ENCODE assay signal across 1 cellular context in genomic region chr3:99823723-99824711, GRCh38.
TF ChIP-seq lines count a peak whose summit lies in the region.

No MANE protein-coding gene starts in this region.

TF ChIP-seq in K562, 482 proteins besides CTCF, POLR2A, EP300 and RAD21:
- TF ChIP-seq PKNOX1 (IDR thresholded peaks at IDR 0.05) (peak; percentile 45; the same call in 1 of the 2 replicates), SAP30 (IDR thresholded peaks at IDR 0.05; ENCODE audit: borderline replicate concordance, insufficient read depth, low read depth, low read length, poor library complexity, severe bottlenecking) (no peak), ZNF717 (CRISPR knock-in tag; IDR thresholded peaks at IDR 0.05) (no peak), ZNF384 (IDR thresholded peaks at IDR 0.05; ENCODE audit: low read depth, low read length) (peak; percentile 80), HNRNPL (IDR thresholded peaks at IDR 0.05; ENCODE audit: low read depth, low read length) (no peak), POLR3A (IDR thresholded peaks at IDR 0.05; ENCODE audit: borderline replicate concordance, extremely low read depth, insufficient read depth, insufficient read length) (peak; percentile 46), POLR2H (tag; IDR thresholded peaks at IDR 0.05; ENCODE audit: low read depth) (peak; percentile 41; the same call in 1 of the 2 replicates), STAT5B (CRISPR knock-in tag; IDR thresholded peaks at IDR 0.05) (no peak), GABPB2 (CRISPR knock-in tag; conservative IDR thresholded peaks at IDR 0.05) (no peak), PRDM10 (IDR thresholded peaks at IDR 0.05; ENCODE audit: partially characterized antibody) (peak; percentile 33), NFYB (IDR thresholded peaks at IDR 0.05; ENCODE audit: extremely low read depth, insufficient read length) (peak; percentile 5), RBM14 (IDR thresholded peaks at IDR 0.05; ENCODE audit: borderline replicate concordance, insufficient read depth, low read depth, low read length) (no peak), TBP (optimal IDR thresholded peaks at IDR 0.05; ENCODE audit: low read depth, low read length) (peak; percentile 57), DACH1 (IDR thresholded peaks at IDR 0.05; ENCODE audit: partially characterized antibody) (peak; percentile 20), JUN (IDR thresholded peaks at IDR 0.05; ENCODE audit: borderline replicate concordance, low read depth, low read length) (no peak), JUN (CRISPR knock-in tag; IDR thresholded peaks at IDR 0.05; ENCODE audit: borderline replicate concordance) (no peak)
- TF ChIP-seq, protein P1, sequence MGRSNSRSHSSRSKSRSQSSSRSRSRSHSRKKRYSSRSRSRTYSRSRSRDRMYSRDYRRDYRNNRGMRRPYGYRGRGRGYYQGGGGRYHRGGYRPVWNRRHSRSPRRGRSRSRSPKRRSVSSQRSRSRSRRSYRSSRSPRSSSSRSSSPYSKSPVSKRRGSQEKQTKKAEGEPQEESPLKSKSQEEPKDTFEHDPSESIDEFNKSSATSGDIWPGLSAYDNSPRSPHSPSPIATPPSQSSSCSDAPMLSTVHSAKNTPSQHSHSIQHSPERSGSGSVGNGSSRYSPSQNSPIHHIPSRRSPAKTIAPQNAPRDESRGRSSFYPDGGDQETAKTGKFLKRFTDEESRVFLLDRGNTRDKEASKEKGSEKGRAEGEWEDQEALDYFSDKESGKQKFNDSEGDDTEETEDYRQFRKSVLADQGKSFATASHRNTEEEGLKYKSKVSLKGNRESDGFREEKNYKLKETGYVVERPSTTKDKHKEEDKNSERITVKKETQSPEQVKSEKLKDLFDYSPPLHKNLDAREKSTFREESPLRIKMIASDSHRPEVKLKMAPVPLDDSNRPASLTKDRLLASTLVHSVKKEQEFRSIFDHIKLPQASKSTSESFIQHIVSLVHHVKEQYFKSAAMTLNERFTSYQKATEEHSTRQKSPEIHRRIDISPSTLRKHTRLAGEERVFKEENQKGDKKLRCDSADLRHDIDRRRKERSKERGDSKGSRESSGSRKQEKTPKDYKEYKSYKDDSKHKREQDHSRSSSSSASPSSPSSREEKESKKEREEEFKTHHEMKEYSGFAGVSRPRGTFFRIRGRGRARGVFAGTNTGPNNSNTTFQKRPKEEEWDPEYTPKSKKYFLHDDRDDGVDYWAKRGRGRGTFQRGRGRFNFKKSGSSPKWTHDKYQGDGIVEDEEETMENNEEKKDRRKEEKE (IDR thresholded peaks at IDR 0.05; ENCODE audit: borderline replicate concordance in 1 of 2, control insufficient read depth in 1 of 2, low read depth in 2 of 2, low read length in 1 of 2): no peak
